Comparison of ENCODE assay signal across 38 cellular contexts in the genomic region with DNA sequence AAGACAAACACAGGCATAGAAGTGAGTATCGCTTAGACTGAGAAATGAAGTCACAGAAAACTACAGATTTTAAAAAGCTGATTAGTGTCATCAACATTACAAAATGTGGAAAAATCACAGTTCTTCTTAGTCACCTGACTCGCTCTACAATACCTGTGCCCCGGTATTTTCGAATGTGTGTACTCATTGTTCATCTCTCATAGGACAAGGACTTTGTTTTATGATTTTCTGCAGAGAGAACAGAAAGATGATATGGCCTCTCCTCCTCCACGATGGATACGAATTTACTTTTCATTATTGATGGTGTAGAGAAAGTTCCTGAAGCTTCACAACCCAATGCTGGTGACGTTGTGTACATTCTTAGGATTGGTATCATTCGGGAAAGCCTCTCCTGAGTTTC. TPM values are rescaled to one million over a fixed set of nuclear protein-coding genes. Genes with fewer than 3 reads are reported as not detected.
"Had no signal": no experiment of that assay in that cellular context is flagged by ENCODE, and none has a peak within 500 bp of the region (broad histone marks: within the 10 kb centered on the region; RNA-seq: fewer than 3 reads in every experiment).

No MANE protein-coding gene starts in this region.

- H3K9me3 ChIP-seq: MG63 had no signal

- DNase-seq: Karpas-422, Kasumi-1, MG63, MM.1S, MV-4-11, NCI-H1048, NCI-H1092, NCI-H1092 treated with DMSO at 0.1 percent for 48 hours, NCI-H1105, NCI-H1105 treated with DMSO at 0.1 percent for 48 hours, NCI-H1417, NCI-H1417 treated with DMSO at 0.1 percent for 48 hours, NCI-H1436, NCI-H1436 treated with DMSO at 0.1 percent for 48 hours, NCI-H146, NCI-H1694, NCI-H1694 treated with DMSO at 0.1 percent for 48 hours, NCI-H187, NCI-H187 treated with DMSO at 0.1 percent for 48 hours, NCI-H1930, NCI-H2029, NCI-H2029 treated with DMSO at 0.1 percent for 48 hours, NCI-H2081, NCI-H2081 treated with DMSO at 0.1 percent for 48 hours, NCI-H2107, NCI-H2171, NCI-H2171 treated with DMSO at 0.1 percent for 48 hours, NCI-H2227 treated with DMSO at 0.1 percent for 48 hours, NCI-H226, NCI-H345, NCI-H446, NCI-H446 treated with DMSO at 0.1 percent for 48 hours, NCI-H510A, NCI-H510A treated with DMSO at 0.1 percent for 48 hours, NCI-H524 had no signal

- H3K27me3 ChIP-seq: MG63 had no signal

- H3K36me3 ChIP-seq: MG63 had no signal

- H3K4me3 ChIP-seq: MG63 had no signal

RNA-seq across cellular contexts. Expression of a gene that starts 29.4 kb away (rescaled TPM):
- total RNA-seq: LHCN-M2, M059J, MCF 10A had no signal
